ENCODE assay signal across 14 cellular contexts in the genomic region with DNA sequence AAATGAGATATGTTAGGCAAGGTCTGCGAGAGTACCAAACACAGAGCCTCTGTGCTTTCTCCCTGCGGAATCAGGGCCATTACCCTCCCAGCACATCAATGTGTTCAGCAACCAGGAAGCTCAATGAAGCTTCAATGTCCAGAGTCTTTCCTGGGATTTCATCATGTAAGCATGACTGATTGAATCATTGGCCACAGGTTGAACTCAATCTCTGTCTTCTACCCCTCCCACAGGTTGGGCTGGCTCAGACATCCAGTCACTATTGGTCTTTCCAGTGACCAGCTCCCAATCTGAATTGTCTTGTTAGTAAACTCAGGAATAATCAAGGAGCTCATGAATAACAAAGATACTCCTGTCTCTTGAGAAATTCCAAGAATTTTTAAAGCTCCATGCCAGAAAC. TPM values are rescaled to one million over a fixed set of nuclear protein-coding genes. Genes with fewer than 3 reads are reported as not detected.
DNase-seq lines count a peak whose midpoint lies in the region; ATAC-seq, FAIRE-seq and TF ChIP-seq lines count a peak whose summit lies in the region.
"Had no signal": no experiment of that assay in that cellular context is flagged by ENCODE, and none has a peak within 500 bp of the region (broad histone marks: within the 10 kb centered on the region; RNA-seq: fewer than 3 reads in every experiment).

No MANE protein-coding gene starts in this region.

- no peak overlapping the region for H4K8ac ChIP-seq in IMR-90 (ENCODE audit: low read depth in 2 of 2, low read length in 2 of 2)

- no peaks in the 10 kb centered on the region for H4K20me1 ChIP-seq in IMR-90 (ENCODE audit: insufficient read depth, low read length)

- POLR2A ChIA-PET in IMR-90 (lab: Charles Lee; ENCODE audit: unreplicated experiment), result interaction anchor here (0.7 kb wide), 1 partner anchor 19 kb away, joined by 10 read pairs; no protein-coding TSS in a partner anchor
- POLR2A ChIA-PET in activated CD4-positive, alpha-beta T cell treated with anti-CD3 and anti-CD28 coated beads, Interleukin-2, amount 10 ng/mL, durations not matched to agents 7 days and 5 days (lab: Charles Lee), result no interaction called here

- dilution Hi-C loops in IMR-90 (cut with HindIII; ENCODE audit: low sequenced_read_pairs, unreplicated experiment), result no loop called here

- DNase-seq in Daoy (ENCODE audit: low read depth) (peak; percentile 11), IMR-90 (peak; percentile 64), bronchial epithelial cell (ENCODE audit: low read depth) (peak; percentile 74), kidney glomerular epithelial cell (lab: John Stamatoyannopoulos, UW) (peak; percentile 90), HUDEP-2 (lab: John Stamatoyannopoulos, UW; ENCODE audit: unreplicated experiment in 76 of 76) (no peak)
- DNase-seq in activated naive CD8-positive, alpha-beta T cell treated with anti-CD3 and anti-CD28 coated beads for 36 hours, result no peak
- DNase-seq in activated CD4-positive, alpha-beta T cell treated with anti-CD3 and anti-CD28 coated beads, Interleukin-2, amount 10 ng/mL, durations not matched to agents 7 days and 5 days, result no peak
- DNase-seq: esophagus squamous epithelium, HCEC 1CT, lower lobe of right lung, NCI-H1048 had no signal

- H3K9me1 ChIP-seq in IMR-90 (ENCODE audit: insufficient read depth, low read length), result no peaks in the 10 kb centered on the region

- H3K9me3 ChIP-seq in IMR-90 (ENCODE audit: control insufficient read depth, insufficient read depth, low read length), result no peaks in the 10 kb centered on the region
- H3K9me3 ChIP-seq: ascending aorta, esophagus squamous epithelium, lower lobe of right lung had no signal

- no peak overlapping the region for H2BK5ac ChIP-seq in IMR-90 (ENCODE audit: low read depth, low read length, poor library complexity, severe bottlenecking)

- FAIRE-seq in bronchial epithelial cell (lab: Jason Lieb, UNC), result peak; percentile 93

- H3K4me3 ChIP-seq in IMR-90 (ENCODE audit: insufficient read depth, low read depth, low read length) (no peak overlapping the region), bronchial epithelial cell (ENCODE audit: low read depth, low read length) (no peak overlapping the region)
- H3K4me3 ChIP-seq: ascending aorta, esophagus squamous epithelium, lower lobe of right lung had no signal

- H3K18ac ChIP-seq in IMR-90 (ENCODE audit: low read depth, low read length), result no peak overlapping the region

- H2AK5ac ChIP-seq in IMR-90 (ENCODE audit: low read depth, low read length), result no peak overlapping the region

- intact Hi-C loops in IMR-90 (cut with micrococcal nuclease), result loop anchor here (5.0 kb wide), 1 partner anchor 997 kb away; no protein-coding TSS in a partner anchor

- no peak overlapping the region for H3K23ac ChIP-seq in IMR-90 (ENCODE audit: low read depth, low read length)

- no peaks in the 10 kb centered on the region for H3K9me3 Mint-ChIP-seq in activated naive CD8-positive, alpha-beta T cell treated with anti-CD3 and anti-CD28 coated beads for 36 hours
- no peaks in the 10 kb centered on the region for H3K9me3 Mint-ChIP-seq in activated CD4-positive, alpha-beta T cell treated with anti-CD3 and anti-CD28 coated beads, Interleukin-2, amount 10 ng/mL, durations not matched to agents 7 days and 5 days

- H3K36me3 ChIP-seq in IMR-90 (ENCODE audit: control insufficient read depth, insufficient read depth, low read length) (no peaks in the 10 kb centered on the region), bronchial epithelial cell (ENCODE audit: control insufficient read depth, insufficient read depth, low read length) (no peaks in the 10 kb centered on the region)
- H3K36me3 ChIP-seq: ascending aorta, esophagus squamous epithelium, lower lobe of right lung had no signal

- H2BK20ac ChIP-seq in IMR-90 (ENCODE audit: low read depth, low read length), result no peak overlapping the region

- peaks cover 18% of the 10 kb centered on the region for H3K4me1 Mint-ChIP-seq in activated naive CD8-positive, alpha-beta T cell treated with anti-CD3 and anti-CD28 coated beads for 36 hours
- peaks cover 26% of the 10 kb centered on the region for H3K4me1 Mint-ChIP-seq in activated CD4-positive, alpha-beta T cell treated with anti-CD3 and anti-CD28 coated beads, Interleukin-2, amount 10 ng/mL, durations not matched to agents 7 days and 5 days

- no peak overlapping the region for H3K4me3 Mint-ChIP-seq in activated naive CD8-positive, alpha-beta T cell treated with anti-CD3 and anti-CD28 coated beads for 36 hours
- no peak overlapping the region for H3K4me3 Mint-ChIP-seq in activated CD4-positive, alpha-beta T cell treated with anti-CD3 and anti-CD28 coated beads, Interleukin-2, amount 10 ng/mL, durations not matched to agents 7 days and 5 days

- no peaks in the 10 kb centered on the region for H3K4me1 ChIP-seq in IMR-90 (ENCODE audit: control insufficient read depth, insufficient read depth, low read length)
- H3K4me1 ChIP-seq: parathyroid adenoma had no signal

- 0 out of 2 replicates have a peak overlapping the region, but pooled peaks have one; percentile 56 for H2BK120ac ChIP-seq in IMR-90 (ENCODE audit: low read depth, low read length)

- H3K79me1 ChIP-seq in IMR-90 (ENCODE audit: low read depth in 1 of 2, low read length in 2 of 2), result peaks cover 1 to 12% of the 10 kb centered on the region in 2 experiments; a peak in 2 of 4 replicates

- no peak overlapping the region for H2BK15ac ChIP-seq in IMR-90 (ENCODE audit: low read depth, low read length)

- H2AFZ ChIP-seq in IMR-90 (replicated peaks; ENCODE audit: low read length, poor library complexity), result no peak overlapping the region
- H2AFZ ChIP-seq: parathyroid adenoma had no signal

- H3K27ac Mint-ChIP-seq in activated naive CD8-positive, alpha-beta T cell treated with anti-CD3 and anti-CD28 coated beads for 36 hours, result no peak overlapping the region
- H3K27ac Mint-ChIP-seq in activated CD4-positive, alpha-beta T cell treated with anti-CD3 and anti-CD28 coated beads, Interleukin-2, amount 10 ng/mL, durations not matched to agents 7 days and 5 days, result no peak overlapping the region

- no peak for TF ChIP-seq RAD21 in IMR-90 (IDR thresholded peaks at IDR 0.05; ENCODE audit: low read length)

- no TSS peak for BruUV-seq in IMR-90 (replicated peaks; lab: Mats Ljungman, UMichigan)

- H3K56ac ChIP-seq in IMR-90 (ENCODE audit: extremely low read depth, insufficient read depth, low read length), result no peak overlapping the region

- H3K4me2 ChIP-seq in IMR-90 (ENCODE audit: low read depth, low read length), result no peak overlapping the region

- H3K14ac ChIP-seq in IMR-90 (replicated peaks; ENCODE audit: low read depth, low read length), result no peak overlapping the region

- H3K27ac ChIP-seq in IMR-90 (ENCODE audit: insufficient read depth, low read length), result no peak overlapping the region
- H3K27ac ChIP-seq: ascending aorta, esophagus squamous epithelium, lower lobe of right lung, parathyroid adenoma had no signal

- no peaks in the 10 kb centered on the region for H3K36me3 Mint-ChIP-seq in activated naive CD8-positive, alpha-beta T cell treated with anti-CD3 and anti-CD28 coated beads for 36 hours
- peaks cover 2% of the 10 kb centered on the region for H3K36me3 Mint-ChIP-seq in activated CD4-positive, alpha-beta T cell treated with anti-CD3 and anti-CD28 coated beads, Interleukin-2, amount 10 ng/mL, durations not matched to agents 7 days and 5 days (ENCODE audit: low read depth)

- no peak overlapping the region for H4K5ac ChIP-seq in IMR-90 (ENCODE audit: low read depth, low read length)

- H2AK9ac ChIP-seq in IMR-90 (replicated peaks; ENCODE audit: low read depth, low read length, poor library complexity), result no peak overlapping the region

- H4K91ac ChIP-seq in IMR-90 (ENCODE audit: insufficient read depth, low read depth, low read length), result no peak overlapping the region

- in situ Hi-C loops in IMR-90 (cut with MboI; ENCODE audit: low sequenced_read_pairs), result no loop called here

- no peak overlapping the region for H3K4ac ChIP-seq in IMR-90 (ENCODE audit: low read depth, low read length)

- H3K27me3 ChIP-seq in IMR-90 (ENCODE audit: control insufficient read depth, insufficient read depth, low read length) (no peaks in the 10 kb centered on the region; the same call in 1 of the 2 replicates), bronchial epithelial cell (ENCODE audit: control insufficient read depth, insufficient read depth, low read length) (no peaks in the 10 kb centered on the region)
- H3K27me3 ChIP-seq: ascending aorta, esophagus squamous epithelium had no signal

- no peak for TF ChIP-seq CTCF in IMR-90 (conservative IDR thresholded peaks at IDR 0.05; ENCODE audit: low read depth, low read length)
- TF ChIP-seq CTCF in bronchial epithelial cell (IDR thresholded peaks at IDR 0.05; ENCODE audit: insufficient read depth, low read length, severe bottlenecking), result no peak

- CTCF ChIA-PET in IMR-90 (lab: Yijun Ruan, JAX), result interaction anchor here (0.6 kb wide), 1 partner anchor 1174 kb away, joined by 3 read pairs; no protein-coding TSS in a partner anchor
- CTCF ChIA-PET in activated CD4-positive, alpha-beta T cell treated with anti-CD3 and anti-CD28 coated beads, Interleukin-2, amount 10 ng/mL, durations not matched to agents 7 days and 5 days (lab: Charles Lee), result interaction anchor here (0.6 kb wide), 2 partner anchors 110 to 494 kb away, joined by 3 to 4 read pairs; no protein-coding TSS in a partner anchor

- peaks cover 4% of the 10 kb centered on the region for H3K27me3 Mint-ChIP-seq in activated naive CD8-positive, alpha-beta T cell treated with anti-CD3 and anti-CD28 coated beads for 36 hours
- H3K27me3 Mint-ChIP-seq in activated CD4-positive, alpha-beta T cell treated with anti-CD3 and anti-CD28 coated beads, Interleukin-2, amount 10 ng/mL, durations not matched to agents 7 days and 5 days, result peaks cover 6% of the 10 kb centered on the region

- no CpG with 5 or more reads among the region's 2 CpGs for WGBS in IMR-90 (ENCODE audit: extremely low coverage in 2 of 2, insufficient read length in 1 of 2), 2 experiments

- TF ChIP-seq POLR2A in IMR-90 (IDR thresholded peaks at IDR 0.05; ENCODE audit: low read depth, low read length), result no peak

- no peak for ATAC-seq in IMR-90 (ENCODE audit: low read depth)
- no peak for ATAC-seq in GM19324 (IDR thresholded peaks at IDR 0.05; ENCODE audit: low FRiP score, unreplicated experiment)
- ATAC-seq: lower lobe of right lung had no signal

- no peak overlapping the region for H3K9ac ChIP-seq in IMR-90 (ENCODE audit: low read depth, low read length)
- H3K9ac ChIP-seq: parathyroid adenoma had no signal

RNA-seq across cellular contexts. Expression of a gene that starts 2.7 kb away (rescaled TPM):
- 80.6 and 107 TPM in 2 replicates for total RNA-seq in Daoy (2014; rRNA removed; shearing (Covaris generic))
- total RNA-seq in IMR-90 (2012; rRNA removed), result 101 and 124 TPM in 2 replicates
- polyA plus RNA-seq in IMR-90 (2012; rRNA removed), result 59.6 and 73.1 TPM in 2 replicates
- polyA plus RNA-seq in IMR-90 (2012; cell fraction: cytosol; rRNA removed), result 47.9 and 62.5 TPM in 2 replicates
- polyA plus RNA-seq in IMR-90 (2012; cell fraction: nucleus; rRNA removed; ENCODE audit: low replicate concordance), result 13.1 and 29.2 TPM in 2 replicates
- total RNA-seq in bronchial epithelial cell, result 197 and 241 TPM in 2 replicates
- 10 to 100 TPM; 48.4 to 52.5 TPM for total RNA-seq in activated naive CD8-positive, alpha-beta T cell treated with anti-CD3 and anti-CD28 coated beads for 36 hours
- total RNA-seq in activated CD4-positive, alpha-beta T cell treated with anti-CD3 and anti-CD28 coated beads, Interleukin-2, amount 10 ng/mL, durations not matched to agents 7 days and 5 days, result 10 to 100 TPM; 17.7 to 19.4 TPM

RNA-seq across cellular contexts. Expression of a gene that starts 17.9 kb away (rescaled TPM):
- total RNA-seq in Daoy (2014; rRNA removed; shearing (Covaris generic)), result 83.7 and 85.6 TPM in 2 replicates
- total RNA-seq in IMR-90 (2012; rRNA removed) (42.8 and 49.2 TPM in 2 replicates), bronchial epithelial cell (108 and 186 TPM in 2 replicates)
- polyA plus RNA-seq in IMR-90 (2012; rRNA removed), result 43.2 and 45.7 TPM in 2 replicates
- polyA plus RNA-seq in IMR-90 (2012; cell fraction: cytosol; rRNA removed), result 54.4 and 142 TPM in 2 replicates
- 11.6 and 43.1 TPM in 2 replicates for polyA plus RNA-seq in IMR-90 (2012; cell fraction: nucleus; rRNA removed; ENCODE audit: low replicate concordance)
- 10 to 100 TPM; 53.7 to 61.1 TPM for total RNA-seq in activated naive CD8-positive, alpha-beta T cell treated with anti-CD3 and anti-CD28 coated beads for 36 hours
- total RNA-seq in activated CD4-positive, alpha-beta T cell treated with anti-CD3 and anti-CD28 coated beads, Interleukin-2, amount 10 ng/mL, durations not matched to agents 7 days and 5 days, result 10 to 100 TPM; 55.2 to 73.4 TPM

Comparison
In these comparisons a context has a peak if more than half of its experiments do, and no peak if none do; other contexts are left out.
1. DNase-seq: peak in Daoy (single experiment), IMR-90 (single experiment), bronchial epithelial cell (single experiment) and kidney glomerular epithelial cell (single experiment); none in activated naive CD8-positive, alpha-beta T cell treated with anti-CD3 and anti-CD28 coated beads for 36 hours (single experiment), HUDEP-2 (0 of 76) and activated CD4-positive, alpha-beta T cell treated with anti-CD3 and anti-CD28 coated beads, Interleukin-2, amount 10 ng/mL, durations not matched to agents 7 days and 5 days (single experiment).